Comparison of ENCODE assay signal across 16 cellular contexts in genomic region chr3:138101351-138101940, GRCh38. TPM values are rescaled to one million over a fixed set of nuclear protein-coding genes. Genes with fewer than 3 reads are reported as not detected.
A peak's percentile ranks its signal among the peaks of the same experiment; 100 is the strongest.
DNase-seq lines count a peak whose midpoint lies in the region; TF ChIP-seq lines count a peak whose summit lies in the region.
"Not testable (repeated sequence)": the region's sequence is repeated elsewhere in the genome, so short reads cannot be mapped to it uniquely, and the experiment has no call there.
"Had no signal": no experiment of that assay in that cellular context is flagged by ENCODE, and none has a peak within 500 bp of the region (broad histone marks: within the 10 kb centered on the region; RNA-seq: fewer than 3 reads in every experiment).

No MANE protein-coding gene starts in this region.

- DNase-seq in AG09319 (ENCODE audit: extremely low read depth, low read depth); LNCaP clone FGC (ENCODE audit: low read depth); astrocyte of the spinal cord (ENCODE audit: low read depth, low spot score); progenitor cell of endocrine pancreas (ENCODE audit: low spot score, unreplicated experiment): not testable (repeated sequence)
- DNase-seq in RPMI8226 (peak; percentile 14), endothelial cell (ENCODE audit: low spot score) (peak; percentile 47), iPS-NIHi11 (ENCODE audit: low spot score) (peak; percentile 35)

- not testable (repeated sequence) for H3K27me3 Mint-ChIP-seq in endothelial cell (ENCODE audit: unreplicated experiment); progenitor cell of endocrine pancreas

- not testable (repeated sequence) for H3K27ac Mint-ChIP-seq in endothelial cell (ENCODE audit: unreplicated experiment); progenitor cell of endocrine pancreas

- not testable (repeated sequence) for H3K4me3 Mint-ChIP-seq in endothelial cell (ENCODE audit: unreplicated experiment); progenitor cell of endocrine pancreas (ENCODE audit: low read depth)

- H3K36me3 Mint-ChIP-seq in endothelial cell (ENCODE audit: low read depth, unreplicated experiment): peaks cover 10% of the 10 kb centered on the region
- peaks cover 16% of the 10 kb centered on the region for H3K36me3 Mint-ChIP-seq in progenitor cell of endocrine pancreas (ENCODE audit: insufficient read depth)

- in situ Hi-C loops in astrocyte of the spinal cord (cut with HindIII; ENCODE audit: low sequenced_read_pairs): not testable (repeated sequence)

- not testable (repeated sequence) for H3K4me1 Mint-ChIP-seq in endothelial cell (ENCODE audit: unreplicated experiment)
- H3K4me1 Mint-ChIP-seq in progenitor cell of endocrine pancreas (ENCODE audit: low read depth): peaks cover 12% of the 10 kb centered on the region

- peak; percentile 11 for TF ChIP-seq CTCF in AG09319 (IDR thresholded peaks at IDR 0.05; ENCODE audit: low read depth, low read length)
- TF ChIP-seq CTCF in GM12872 (IDR thresholded peaks at IDR 0.05; ENCODE audit: insufficient read depth, low read depth, low read length): peak; percentile 39; the same call in 2 of the 3 replicates
- TF ChIP-seq CTCF in LNCaP clone FGC (IDR thresholded peaks at IDR 0.05; ENCODE audit: control insufficient read depth, extremely low read depth, insufficient read depth): 0 out of 2 replicates have a peak, but pooled peaks have one; percentile 24
- TF ChIP-seq CTCF in astrocyte of the spinal cord (IDR thresholded peaks at IDR 0.05; ENCODE audit: low read depth, low read length): peak; percentile 33
- TF ChIP-seq CTCF in endothelial cell (IDR thresholded peaks at IDR 0.05; ENCODE audit: unreplicated experiment): not testable (repeated sequence)
- peak; percentile 39 for TF ChIP-seq CTCF in progenitor cell of endocrine pancreas (IDR thresholded peaks at IDR 0.05; ENCODE audit: unreplicated experiment)

- not testable (repeated sequence) for H3K4me3 ChIP-seq in LNCaP clone FGC (ENCODE audit: low read depth, low read length); astrocyte of the spinal cord (ENCODE audit: low read depth, low read length)

- H3K9me3 Mint-ChIP-seq in endothelial cell (ENCODE audit: unreplicated experiment); progenitor cell of endocrine pancreas (ENCODE audit: low read depth): not testable (repeated sequence)

RNA-seq across cellular contexts. Expression of gene DZIP1L, which starts 14.0 kb away (rescaled TPM):
- total RNA-seq in endothelial cell (ENCODE audit: unreplicated experiment): 7.7 TPM
- 81.9 and 85.7 TPM in 2 replicates for total RNA-seq in progenitor cell of endocrine pancreas
- total RNA-seq: activated CD4-positive, alpha-beta memory T cell treated with anti-CD3 and anti-CD28 coated beads for 36 hours; CD4-positive, CD25-positive, alpha-beta regulatory T cell had no signal

RNA-seq across cellular contexts. Expression of gene A4GNT, which starts 30.7 kb away (rescaled TPM):
- not detected for total RNA-seq in endothelial cell (ENCODE audit: unreplicated experiment)
- total RNA-seq in progenitor cell of endocrine pancreas: 3.1 and 3.4 TPM in 2 replicates
- total RNA-seq: activated CD4-positive, alpha-beta memory T cell treated with anti-CD3 and anti-CD28 coated beads for 36 hours; cardiac septum; CD4-positive, CD25-positive, alpha-beta regulatory T cell; GM23248; left colon; mammary epithelial cell; right lobe of liver; transverse colon had no signal
